In the genomic region with DNA sequence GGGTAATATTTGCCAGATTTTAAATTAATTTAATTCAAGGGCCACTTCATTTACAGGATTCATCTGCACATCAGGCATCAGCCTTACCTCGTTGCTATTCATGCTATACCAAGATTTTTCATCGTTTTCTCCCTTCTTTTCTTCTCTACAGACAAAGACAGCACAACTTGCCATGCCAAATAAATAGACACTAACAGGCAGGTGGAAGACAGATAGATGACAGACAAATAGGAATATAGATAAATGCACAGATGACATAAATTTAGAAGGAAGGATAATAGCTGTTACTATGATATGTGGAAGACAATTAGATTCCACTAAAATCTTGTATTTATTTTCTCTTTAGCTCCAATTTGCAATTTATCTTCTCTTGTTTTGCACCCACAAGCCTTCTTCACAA, we compare ENCODE assay signal across 30 cellular contexts.
DNase-seq lines count a peak whose midpoint lies in the region; FAIRE-seq and TF ChIP-seq lines count a peak whose summit lies in the region.
"Had no signal": no experiment of that assay in that cellular context is flagged by ENCODE, and none has a peak within 500 bp of the region (broad histone marks: within the 10 kb centered on the region; RNA-seq: fewer than 3 reads in every experiment).

No MANE protein-coding gene starts in this region.

- no peaks in the 10 kb centered on the region for H3K79me2 ChIP-seq in neural cell (replicated peaks; ENCODE audit: insufficient read depth, low read length)

- peak overlapping the region; percentile 44 for H3K4me3 ChIP-seq in neural cell (ENCODE audit: low read length)
- H3K4me3 ChIP-seq: A549; BLaER1; BLaER1 treated with 17β-estradiol and CSF1 and Interleukin-3, amounts not matched to agents 10 nM and 100 nM had no signal

- peak; percentile 93 for TF ChIP-seq EP300 in neural cell (conservative IDR thresholded peaks at IDR 0.05; ENCODE audit: poor library complexity, severe bottlenecking)

- peak overlapping the region; percentile 41 for H3K9ac ChIP-seq in neural cell (ENCODE audit: low read length)
- H3K9ac ChIP-seq: BLaER1; BLaER1 treated with 17β-estradiol and CSF1 and Interleukin-3, amounts not matched to agents 10 nM and 100 nM had no signal

- H3K9me2 ChIP-seq in neural cell (ENCODE audit: insufficient read depth, low read length) = no peaks in the 10 kb centered on the region

- H3K9me3 ChIP-seq in neural cell (ENCODE audit: low read length) = no peaks in the 10 kb centered on the region
- H3K9me3 ChIP-seq: A549, BE2C, BLaER1, Caco-2 had no signal

- TF ChIP-seq RAD21 in neural cell (conservative IDR thresholded peaks at IDR 0.05) = no peak

- no peak for DNase-seq in D721Med (ENCODE audit: insufficient read length, low spot score)
- DNase-seq in NCI-H82 treated with DMSO at 0.1 percent for 48 hours (lab: John Stamatoyannopoulos, UW; ENCODE audit: unreplicated experiment) = no peak
- no peak for DNase-seq in SHP77 (lab: John Stamatoyannopoulos, UW)
- DNase-seq: 8988T; ACHN; AML-193; BE2C; C1 segment of cervical spinal cord; Caco-2; Calu3; CD4-positive, alpha-beta memory T cell; CD4-positive, alpha-beta T cell; CD4-positive, CD25-positive, alpha-beta regulatory T cell; CD8-positive, alpha-beta memory T cell; CD8-positive, alpha-beta T cell; COR-L47; DMS 273 treated with DMSO at 0.1 percent for 48 hours; DMS153; DMS53; DMS79; DMS79 treated with DMSO at 0.1 percent for 48 hours; DND-41; EL had no signal

- H3K27me3 ChIP-seq in neural cell (ENCODE audit: insufficient read depth, low read depth, low read length) = no peaks in the 10 kb centered on the region
- H3K27me3 ChIP-seq: BE2C had no signal

- no peaks in the 10 kb centered on the region for H3K36me3 ChIP-seq in neural cell (ENCODE audit: insufficient read depth, low read length)
- H3K36me3 ChIP-seq: BE2C; BLaER1; BLaER1 treated with 17β-estradiol and CSF1 and Interleukin-3, amounts not matched to agents 10 nM and 100 nM had no signal

- H2AFZ ChIP-seq in neural cell (ENCODE audit: low read depth, low read length) = no peak overlapping the region

- peak; percentile 90 for FAIRE-seq in D721Med (lab: Jason Lieb, UNC)
- FAIRE-seq: A204.1, A549 had no signal

- TF ChIP-seq CTCF in D721Med (IDR thresholded peaks at IDR 0.05; ENCODE audit: insufficient read depth, missing control alignments) (no peak), neural cell (IDR thresholded peaks at IDR 0.05; ENCODE audit: poor library complexity, severe bottlenecking) (no peak)

- peak overlapping the region; percentile 85 for H3K27ac ChIP-seq in neural cell (ENCODE audit: low read length)
- H3K27ac ChIP-seq: 22Rv1; A549; BLaER1; BLaER1 treated with 17β-estradiol and CSF1 and Interleukin-3, amounts not matched to agents 10 nM and 100 nM; C4-2B had no signal

- peaks cover 4% of the 10 kb centered on the region for H3F3A ChIP-seq in neural cell (ENCODE audit: insufficient read depth, low read length, poor library complexity, severe bottlenecking)

- no peaks in the 10 kb centered on the region for H4K20me1 ChIP-seq in neural cell (ENCODE audit: insufficient read depth)

- H3K4me2 ChIP-seq in neural cell (ENCODE audit: low read length) = peak overlapping the region; percentile 48
- H3K4me2 ChIP-seq: A549; BLaER1; BLaER1 treated with 17β-estradiol and CSF1 and Interleukin-3, amounts not matched to agents 10 nM and 100 nM had no signal

TF ChIP-seq in neural cell, 6 proteins besides CTCF, POLR2A, EP300 and RAD21:
- TF ChIP-seq EZH2 (IDR thresholded peaks at IDR 0.05; ENCODE audit: borderline replicate concordance, insufficient read depth, low read length, poor library complexity, severe bottlenecking) (no peak), POLR2AphosphoS5 (IDR thresholded peaks at IDR 0.05) (peak; percentile 57), TAF1 (IDR thresholded peaks at IDR 0.05; ENCODE audit: low read depth) (no peak), MXI1 (conservative IDR thresholded peaks at IDR 0.05; ENCODE audit: poor library complexity, severe bottlenecking) (no peak)
- TF ChIP-seq, protein P1, sequence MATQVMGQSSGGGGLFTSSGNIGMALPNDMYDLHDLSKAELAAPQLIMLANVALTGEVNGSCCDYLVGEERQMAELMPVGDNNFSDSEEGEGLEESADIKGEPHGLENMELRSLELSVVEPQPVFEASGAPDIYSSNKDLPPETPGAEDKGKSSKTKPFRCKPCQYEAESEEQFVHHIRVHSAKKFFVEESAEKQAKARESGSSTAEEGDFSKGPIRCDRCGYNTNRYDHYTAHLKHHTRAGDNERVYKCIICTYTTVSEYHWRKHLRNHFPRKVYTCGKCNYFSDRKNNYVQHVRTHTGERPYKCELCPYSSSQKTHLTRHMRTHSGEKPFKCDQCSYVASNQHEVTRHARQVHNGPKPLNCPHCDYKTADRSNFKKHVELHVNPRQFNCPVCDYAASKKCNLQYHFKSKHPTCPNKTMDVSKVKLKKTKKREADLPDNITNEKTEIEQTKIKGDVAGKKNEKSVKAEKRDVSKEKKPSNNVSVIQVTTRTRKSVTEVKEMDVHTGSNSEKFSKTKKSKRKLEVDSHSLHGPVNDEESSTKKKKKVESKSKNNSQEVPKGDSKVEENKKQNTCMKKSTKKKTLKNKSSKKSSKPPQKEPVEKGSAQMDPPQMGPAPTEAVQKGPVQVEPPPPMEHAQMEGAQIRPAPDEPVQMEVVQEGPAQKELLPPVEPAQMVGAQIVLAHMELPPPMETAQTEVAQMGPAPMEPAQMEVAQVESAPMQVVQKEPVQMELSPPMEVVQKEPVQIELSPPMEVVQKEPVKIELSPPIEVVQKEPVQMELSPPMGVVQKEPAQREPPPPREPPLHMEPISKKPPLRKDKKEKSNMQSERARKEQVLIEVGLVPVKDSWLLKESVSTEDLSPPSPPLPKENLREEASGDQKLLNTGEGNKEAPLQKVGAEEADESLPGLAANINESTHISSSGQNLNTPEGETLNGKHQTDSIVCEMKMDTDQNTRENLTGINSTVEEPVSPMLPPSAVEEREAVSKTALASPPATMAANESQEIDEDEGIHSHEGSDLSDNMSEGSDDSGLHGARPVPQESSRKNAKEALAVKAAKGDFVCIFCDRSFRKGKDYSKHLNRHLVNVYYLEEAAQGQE (IDR thresholded peaks at IDR 0.05; ENCODE audit: borderline replicate concordance) = no peak
